Comparison of ENCODE assay signal across 10 cellular contexts in genomic region chr5:117131048-117131679, GRCh38.
DNase-seq lines count a peak whose midpoint lies in the region; ATAC-seq and TF ChIP-seq lines count a peak whose summit lies in the region.
"Had no signal": no experiment of that assay in that cellular context is flagged by ENCODE, and none has a peak within 500 bp of the region (broad histone marks: within the 10 kb centered on the region; RNA-seq: fewer than 3 reads in every experiment).

No MANE protein-coding gene starts in this region.

- no peak for TF ChIP-seq CTCF in GM10266 (IDR thresholded peaks at IDR 0.05; ENCODE audit: control insufficient read depth, insufficient read depth, low read depth, missing control alignments)

- H3K4me1 Mint-ChIP-seq in activated T-helper 1 cell treated with anti-CD3 and anti-CD28 coated beads, Interleukin-12 subunit alpha, Interleukin-12 subunit beta, Interleukin-2, Interleukin-4 antibody, amounts not matched to agents 30 ng/mL and 10 ng/mL and 1 ng/mL, durations not matched to agents 14 hours and 24 hours and 36 hours (ENCODE audit: low read depth), result no peaks in the 10 kb centered on the region

- peak; percentile 99 for ATAC-seq in GM19463 (IDR thresholded peaks at IDR 0.05; ENCODE audit: unreplicated experiment)
- ATAC-seq in HG03025 (IDR thresholded peaks at IDR 0.05; ENCODE audit: low FRiP score, unreplicated experiment), result peak; percentile 89
- ATAC-seq: upper lobe of right lung had no signal

- intact Hi-C loops in activated T-helper 1 cell treated with anti-CD3 and anti-CD28 coated beads, Interleukin-12 subunit alpha, Interleukin-12 subunit beta, Interleukin-2, Interleukin-4 antibody, amounts not matched to agents 30 ng/mL and 10 ng/mL and 1 ng/mL, durations not matched to agents 14 hours and 24 hours and 36 hours (cut with micrococcal nuclease), result no loop called here

- H3K4me3 Mint-ChIP-seq in activated T-helper 1 cell treated with anti-CD3 and anti-CD28 coated beads, Interleukin-12 subunit alpha, Interleukin-12 subunit beta, Interleukin-2, Interleukin-4 antibody, amounts not matched to agents 30 ng/mL and 10 ng/mL and 1 ng/mL, durations not matched to agents 14 hours and 24 hours and 36 hours, result no peak overlapping the region

- no peaks in the 10 kb centered on the region for H3K36me3 Mint-ChIP-seq in activated T-helper 1 cell treated with anti-CD3 and anti-CD28 coated beads, Interleukin-12 subunit alpha, Interleukin-12 subunit beta, Interleukin-2, Interleukin-4 antibody, amounts not matched to agents 30 ng/mL and 10 ng/mL and 1 ng/mL, durations not matched to agents 14 hours and 24 hours and 36 hours (ENCODE audit: low read depth)

- no peak overlapping the region for H3K27ac Mint-ChIP-seq in activated T-helper 1 cell treated with anti-CD3 and anti-CD28 coated beads, Interleukin-12 subunit alpha, Interleukin-12 subunit beta, Interleukin-2, Interleukin-4 antibody, amounts not matched to agents 30 ng/mL and 10 ng/mL and 1 ng/mL, durations not matched to agents 14 hours and 24 hours and 36 hours

- no peaks in the 10 kb centered on the region for H3K27me3 Mint-ChIP-seq in activated T-helper 1 cell treated with anti-CD3 and anti-CD28 coated beads, Interleukin-12 subunit alpha, Interleukin-12 subunit beta, Interleukin-2, Interleukin-4 antibody, amounts not matched to agents 30 ng/mL and 10 ng/mL and 1 ng/mL, durations not matched to agents 14 hours and 24 hours and 36 hours (ENCODE audit: insufficient read depth)

- DNase-seq in GM10266 (ENCODE audit: extremely low spot score), result peak; percentile 18
- peak; percentile 62 to 90 for DNase-seq in NCI-H446 (lab: John Stamatoyannopoulos, UW)
- no peak for DNase-seq in COLO668 (lab: John Stamatoyannopoulos, UW; ENCODE audit: unreplicated experiment)
- no peak for DNase-seq in activated T-helper 1 cell treated with anti-CD3 and anti-CD28 coated beads, Interleukin-12 subunit alpha, Interleukin-12 subunit beta, Interleukin-2, Interleukin-4 antibody, amounts not matched to agents 30 ng/mL and 10 ng/mL and 1 ng/mL, durations not matched to agents 14 hours and 24 hours and 36 hours (ENCODE audit: low spot score)
- no peak for DNase-seq in OCI-M2 (lab: John Stamatoyannopoulos, UW; ENCODE audit: unreplicated experiment)
- no peak for DNase-seq in ACHN
- DNase-seq: SHP77 treated with DMSO at 0.1 percent for 48 hours, upper lobe of right lung had no signal

- in situ Hi-C loops in ACHN (cut with HindIII; ENCODE audit: low pct_ligation_motif_present, low pct_unique_long_range_greater_than_20kb, low sequenced_read_pairs), result no loop called here

- no peaks in the 10 kb centered on the region for H3K9me3 Mint-ChIP-seq in activated T-helper 1 cell treated with anti-CD3 and anti-CD28 coated beads, Interleukin-12 subunit alpha, Interleukin-12 subunit beta, Interleukin-2, Interleukin-4 antibody, amounts not matched to agents 30 ng/mL and 10 ng/mL and 1 ng/mL, durations not matched to agents 14 hours and 24 hours and 36 hours

Comparison
In these comparisons a context has a peak if more than half of its experiments do, and no peak if none do; other contexts are left out.
1. DNase-seq: peak in GM10266 (single experiment) and NCI-H446 (2 of 2); none in COLO668 (single experiment), activated T-helper 1 cell treated with anti-CD3 and anti-CD28 coated beads, Interleukin-12 subunit alpha, Interleukin-12 subunit beta, Interleukin-2, Interleukin-4 antibody, amounts not matched to agents 30 ng/mL and 10 ng/mL and 1 ng/mL, durations not matched to agents 14 hours and 24 hours and 36 hours (single experiment), OCI-M2 (single experiment) and ACHN (single experiment).